In the genomic region with DNA sequence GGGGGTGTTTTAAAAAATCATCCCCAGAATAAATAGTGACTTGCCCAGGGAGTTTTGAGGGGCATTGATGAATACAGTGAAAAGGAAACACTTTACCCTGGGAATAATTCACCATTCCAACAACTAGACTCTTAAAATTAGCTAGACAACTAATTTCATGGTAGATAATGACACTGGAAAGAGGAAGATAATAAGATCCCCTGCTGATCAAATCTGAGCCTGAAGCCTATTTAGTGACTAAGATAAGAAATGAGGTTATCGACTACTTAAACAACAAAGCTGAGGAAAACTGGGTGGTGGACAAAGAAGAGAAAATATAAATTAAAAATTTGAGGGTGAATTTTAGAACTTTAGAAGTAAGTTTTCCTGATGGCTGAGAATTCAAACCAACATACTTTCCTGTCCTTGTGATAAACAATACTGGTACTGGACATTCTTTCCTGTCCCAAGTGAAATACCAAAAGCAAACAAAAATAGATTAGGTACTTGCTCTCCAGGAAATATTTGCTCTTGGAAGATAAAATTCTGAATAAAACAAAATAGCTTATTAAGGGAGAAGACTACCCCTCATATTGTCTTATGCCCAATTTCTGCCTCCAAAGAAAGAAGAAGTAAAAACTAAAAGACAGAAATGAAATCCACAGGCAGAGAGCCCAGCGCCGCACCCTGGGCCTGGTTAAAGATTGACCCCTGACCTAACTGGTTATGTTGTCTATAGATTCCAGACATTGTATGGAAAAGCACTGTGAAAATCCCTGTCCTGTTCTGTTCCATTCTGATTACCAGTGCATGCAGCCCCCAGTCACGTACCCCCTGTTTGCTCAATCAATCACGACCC, we compare ENCODE assay signal across 30 cellular contexts.
DNase-seq lines count a peak whose midpoint lies in the region; ATAC-seq, FAIRE-seq and TF ChIP-seq lines count a peak whose summit lies in the region.
"Had no signal": no experiment of that assay in that cellular context is flagged by ENCODE, and none has a peak within 500 bp of the region (broad histone marks: within the 10 kb centered on the region; RNA-seq: fewer than 3 reads in every experiment).

No MANE protein-coding gene starts in this region.

- in situ Hi-C loops in mammary epithelial cell (cut with MboI; ENCODE audit: low sequenced_read_pairs in 2 of 2), result loop anchor here (5.0 to 25.0 kb wide), 4 partner anchors 103 to 1803 kb away; partner anchors contain the start of gene OPN5 (in 1 of the 2)

- H3K4me1 ChIP-seq in mammary epithelial cell (ENCODE audit: insufficient read depth, low read length) (peaks cover 5% of the 10 kb centered on the region), endothelial cell of umbilical vein (ENCODE audit: control insufficient read depth, extremely low read depth, insufficient read depth, low read length) (no peaks in the 10 kb centered on the region), foreskin keratinocyte (no peaks in the 10 kb centered on the region)
- H3K4me1 ChIP-seq: prostate gland, thyroid gland had no signal

- no peak overlapping the region for H3K4me3 ChIP-seq in mammary epithelial cell (replicated peaks in 1 of 3; ENCODE audit: insufficient read depth in 1 of 3, low read depth in 2 of 3, low read length in 3 of 3)
- no peak overlapping the region for H3K4me3 ChIP-seq in endothelial cell of umbilical vein (replicated peaks in 1 of 3; ENCODE audit: insufficient read depth in 1 of 3, low read depth in 1 of 3, low read length in 3 of 3)
- H3K4me3 ChIP-seq: prostate gland, thyroid gland had no signal

- H3K9me1 ChIP-seq in endothelial cell of umbilical vein (replicated peaks; ENCODE audit: control insufficient read depth, extremely low read depth, insufficient read depth, low read length), result no peaks in the 10 kb centered on the region

- H3K79me2 ChIP-seq in mammary epithelial cell (ENCODE audit: insufficient read depth, low read length) (no peaks in the 10 kb centered on the region), endothelial cell of umbilical vein (ENCODE audit: control insufficient read depth, insufficient read depth, low read length) (no peaks in the 10 kb centered on the region)

- H3K4me1 Mint-ChIP-seq in MCF 10A (ENCODE audit: insufficient read depth, unreplicated experiment) (no peaks in the 10 kb centered on the region), progenitor cell of endocrine pancreas (ENCODE audit: low read depth) (peaks cover 24% of the 10 kb centered on the region)
- peaks cover 5 to 12% (median 11%) of the 10 kb centered on the region in 4 donors for H3K4me1 Mint-ChIP-seq in naive thymus-derived CD8-positive, alpha-beta T cell

- H3K9me3 Mint-ChIP-seq in MCF 10A (ENCODE audit: unreplicated experiment) (no peaks in the 10 kb centered on the region), progenitor cell of endocrine pancreas (ENCODE audit: low read depth) (peaks cover 10% of the 10 kb centered on the region)
- peaks cover 0 to 5% (median 0%) of the 10 kb centered on the region in 9 donors for H3K9me3 Mint-ChIP-seq in naive thymus-derived CD8-positive, alpha-beta T cell
- H3K9me3 Mint-ChIP-seq: activated CD4-positive, alpha-beta memory T cell treated with anti-CD3 and anti-CD28 coated beads for 36 hours; CD4-positive, CD25-positive, alpha-beta regulatory T cell had no signal

- dilution Hi-C loops in mammary epithelial cell (cut with HindIII; ENCODE audit: low sequenced_read_pairs), result no loop called here
- dilution Hi-C loops in endothelial cell of umbilical vein (cut with MboI; ENCODE audit: extremely low pct_ligation_motif_present, low sequenced_read_pairs), result no loop called here

- FAIRE-seq in endothelial cell of umbilical vein (lab: Jason Lieb, UNC), result peak; percentile 54
- FAIRE-seq: A204.1, H1 had no signal

- H3K27me3 ChIP-seq in mammary epithelial cell (ENCODE audit: insufficient read depth, low read length), result no peaks in the 10 kb centered on the region
- no peaks in the 10 kb centered on the region for H3K27me3 ChIP-seq in endothelial cell of umbilical vein (ENCODE audit: control insufficient read depth in 2 of 2, insufficient read depth in 2 of 2, low read length in 2 of 2)
- H3K27me3 ChIP-seq in foreskin keratinocyte, result no peaks in the 10 kb centered on the region
- H3K27me3 ChIP-seq: thyroid gland had no signal

- intact Hi-C loops in MCF 10A (cut with micrococcal nuclease), result no loop called here
- intact Hi-C loops in mammary epithelial cell (cut with micrococcal nuclease), result loop anchor here (10.0 kb wide), 2 partner anchors 1130 to 1780 kb away; no protein-coding TSS in a partner anchor
- intact Hi-C loops in endothelial cell of umbilical vein (cut with micrococcal nuclease), result loop anchor here (2.0 to 10.0 kb wide), 2 partner anchors 22 to 460 kb away; no protein-coding TSS in a partner anchor

- ATAC-seq in foreskin keratinocyte, result no peak
- no peak for ATAC-seq in naive thymus-derived CD8-positive, alpha-beta T cell
- ATAC-seq: activated T-cell treated with anti-CD3 and anti-CD28 coated beads, Interleukin-2, amount 50 U/mL, for 72 hours; effector memory CD8-positive, alpha-beta T cell; esophagus mucosa; sciatic nerve; stimulated activated naive CD8-positive, alpha-beta T cell treated with anti-CD3 and anti-CD28 coated beads, Interleukin-15, amount 100 ng/mL, for 72 hours had no signal

- no peaks in the 10 kb centered on the region for H3K27me3 Mint-ChIP-seq in MCF 10A (ENCODE audit: insufficient read depth, unreplicated experiment)
- no peaks in the 10 kb centered on the region for H3K27me3 Mint-ChIP-seq in progenitor cell of endocrine pancreas
- peaks cover 0 to 14% (median 3%) of the 10 kb centered on the region in 5 donors for H3K27me3 Mint-ChIP-seq in naive thymus-derived CD8-positive, alpha-beta T cell
- H3K27me3 Mint-ChIP-seq: activated CD4-positive, alpha-beta memory T cell treated with anti-CD3 and anti-CD28 coated beads for 36 hours had no signal

- H3K36me3 ChIP-seq in mammary epithelial cell (ENCODE audit: insufficient read depth, low read length), result no peaks in the 10 kb centered on the region
- H3K36me3 ChIP-seq in endothelial cell of umbilical vein (ENCODE audit: control insufficient read depth in 2 of 2, extremely low read depth in 1 of 2, insufficient read depth in 2 of 2, low read length in 2 of 2), result no peaks in the 10 kb centered on the region
- H3K36me3 ChIP-seq: prostate gland, thyroid gland had no signal

- H3K27ac ChIP-seq in mammary epithelial cell (ENCODE audit: insufficient read depth, low read depth, low read length), result no peak overlapping the region
- H3K27ac ChIP-seq in endothelial cell of umbilical vein (ENCODE audit: insufficient read depth, low read depth, low read length), result no peak overlapping the region
- H3K27ac ChIP-seq in foreskin keratinocyte, result no peak overlapping the region
- H3K27ac ChIP-seq: prostate gland had no signal

- no peaks in the 10 kb centered on the region for H4K20me1 ChIP-seq in mammary epithelial cell (ENCODE audit: insufficient read depth, low read length)
- no peaks in the 10 kb centered on the region for H4K20me1 ChIP-seq in endothelial cell of umbilical vein (replicated peaks; ENCODE audit: control insufficient read depth, extremely low read depth, insufficient read depth, low read length)

- no peak for TF ChIP-seq CTCF in MCF 10A (IDR thresholded peaks at IDR 0.05; ENCODE audit: unreplicated experiment)
- TF ChIP-seq CTCF in mammary epithelial cell (conservative IDR thresholded peaks at IDR 0.05 in 1 of 2, IDR thresholded peaks at IDR 0.05 in 1 of 2; ENCODE audit: extremely low read depth in 1 of 2, insufficient read depth in 1 of 2, low read depth in 1 of 2, low read length in 2 of 2), result no peak
- TF ChIP-seq CTCF in endothelial cell of umbilical vein (IDR thresholded peaks at IDR 0.05; ENCODE audit: extremely low read depth in 1 of 2, insufficient read depth in 1 of 2, low read depth in 1 of 2, low read length in 2 of 2), result no peak
- TF ChIP-seq CTCF in progenitor cell of endocrine pancreas (IDR thresholded peaks at IDR 0.05; ENCODE audit: unreplicated experiment), result no peak
- no peak for TF ChIP-seq CTCF in foreskin keratinocyte (conservative IDR thresholded peaks at IDR 0.05)

- H3K4me3 Mint-ChIP-seq in MCF 10A (ENCODE audit: unreplicated experiment), result no peak overlapping the region
- H3K4me3 Mint-ChIP-seq in progenitor cell of endocrine pancreas (ENCODE audit: low read depth), result peak overlapping the region; percentile 62
- H3K4me3 Mint-ChIP-seq in naive thymus-derived CD8-positive, alpha-beta T cell, result no peak overlapping the region
- H3K4me3 Mint-ChIP-seq: activated CD4-positive, alpha-beta memory T cell treated with anti-CD3 and anti-CD28 coated beads for 36 hours; activated T-cell treated with anti-CD3 and anti-CD28 coated beads, Interleukin-2, amount 50 U/mL, for 72 hours; CD4-positive, CD25-positive, alpha-beta regulatory T cell; effector memory CD8-positive, alpha-beta T cell; stimulated activated naive CD8-positive, alpha-beta T cell treated with anti-CD3 and anti-CD28 coated beads, Interleukin-15, amount 100 ng/mL, for 72 hours had no signal

- DNase-seq in MCF 10A (ENCODE audit: unreplicated experiment) (no peak), mammary epithelial cell (no peak), NCI-H748 (lab: John Stamatoyannopoulos, UW; ENCODE audit: unreplicated experiment) (peak; percentile 85), endothelial cell of umbilical vein (ENCODE audit: low read depth, low spot score) (peak; percentile 26), progenitor cell of endocrine pancreas (ENCODE audit: low spot score, unreplicated experiment) (no peak), foreskin keratinocyte (no peak), foreskin melanocyte (no peak)
- DNase-seq in naive thymus-derived CD8-positive, alpha-beta T cell, result no peak
- DNase-seq: activated CD4-positive, alpha-beta memory T cell treated with anti-CD3 and anti-CD28 coated beads for 36 hours; activated CD4-positive, CD25-positive, alpha-beta regulatory T cell treated with anti-CD3 and anti-CD28 coated beads, Interleukin-2, amount 50 U/mL, for 72 hours; activated naive CD4-positive, alpha-beta T cell treated with Interleukin-2 at 50 U/mL for 16 hours; activated T-cell treated with anti-CD3 and anti-CD28 coated beads, Interleukin-2, amount 50 U/mL, for 72 hours; CD4-positive, CD25-positive, alpha-beta regulatory T cell; central memory CD4-positive, alpha-beta T cell; DMS 273 treated with DMSO at 0.1 percent for 48 hours; effector memory CD8-positive, alpha-beta T cell; EL; KBM-7; NCI-H1105 treated with DMSO at 0.1 percent for 48 hours; NCI-H2081 treated with DMSO at 0.1 percent for 48 hours; NCI-H446; PC-3; SK-N-SH; stimulated activated naive CD8-positive, alpha-beta T cell treated with anti-CD3 and anti-CD28 coated beads, Interleukin-15, amount 100 ng/mL, for 72 hours; thyroid gland had no signal

- H3K4me2 ChIP-seq in mammary epithelial cell (ENCODE audit: insufficient read depth, low read depth, low read length) (no peak overlapping the region), endothelial cell of umbilical vein (ENCODE audit: insufficient read depth, low read length) (no peak overlapping the region)
- H3K4me2 ChIP-seq: SK-N-SH had no signal

- no peaks in the 10 kb centered on the region for H3K9me3 ChIP-seq in mammary epithelial cell (replicated peaks; ENCODE audit: insufficient read depth, low read length)
- H3K9me3 ChIP-seq in endothelial cell of umbilical vein (replicated peaks; ENCODE audit: control insufficient read depth, insufficient read depth, low read length), result no peaks in the 10 kb centered on the region
- H3K9me3 ChIP-seq: prostate gland, SK-N-SH, thyroid gland had no signal

- H3K36me3 Mint-ChIP-seq in MCF 10A (ENCODE audit: insufficient read depth, unreplicated experiment) (peaks cover 6% of the 10 kb centered on the region), progenitor cell of endocrine pancreas (ENCODE audit: insufficient read depth) (peaks cover 9% of the 10 kb centered on the region)
- peaks cover 0 to 3% (median 0%) of the 10 kb centered on the region in 3 donors for H3K36me3 Mint-ChIP-seq in naive thymus-derived CD8-positive, alpha-beta T cell
- H3K36me3 Mint-ChIP-seq: activated CD4-positive, alpha-beta memory T cell treated with anti-CD3 and anti-CD28 coated beads for 36 hours; CD4-positive, CD25-positive, alpha-beta regulatory T cell had no signal

- TF ChIP-seq POLR2A in endothelial cell of umbilical vein (IDR thresholded peaks at IDR 0.05; ENCODE audit: low read depth, low read length), result no peak

- POLR2A ChIA-PET in MCF 10A (lab: Yijun Ruan, JAX), result interaction anchor here (0.7 to 1.0 kb wide), 2 partner anchors 19 to 151 kb away, joined by 3 read pairs; no protein-coding TSS in a partner anchor
- POLR2A ChIA-PET in endothelial cell of umbilical vein (lab: Charles Lee), result no interaction called here
- POLR2A ChIA-PET in naive thymus-derived CD8-positive, alpha-beta T cell (lab: Charles Lee), result no interaction called here

- BruUV-seq in MCF 10A (replicated peaks; lab: Mats Ljungman, UMichigan) (no TSS peak), mammary epithelial cell (replicated peaks; lab: Mats Ljungman, UMichigan) (no TSS peak), endothelial cell of umbilical vein (replicated peaks; lab: Mats Ljungman, UMichigan) (no TSS peak)

- H2AFZ ChIP-seq in mammary epithelial cell (ENCODE audit: low read depth, low read length) (no peak overlapping the region), endothelial cell of umbilical vein (ENCODE audit: low read depth, low read length) (no peak overlapping the region)

- WGBS in mammary epithelial cell (ENCODE audit: low coverage, missing lambda C conversion rate), result 98% methylated on average over 4 of the region's 5 CpGs

- H3K9ac ChIP-seq in mammary epithelial cell (ENCODE audit: insufficient read depth, low read length) (no peak overlapping the region), endothelial cell of umbilical vein (replicated peaks; ENCODE audit: extremely low read depth, insufficient read depth, low read length) (peak overlapping the region; percentile 1)
- H3K9ac ChIP-seq: SK-N-SH had no signal

- CTCF ChIA-PET in MCF 10A (lab: Yijun Ruan, JAX) (interaction anchor here (1.0 to 8.5 kb wide), 6 partner anchors 13 to 147 kb away, joined by 3 to 288 read pairs (median 10); partner anchors contain the start of gene OPN5), mammary epithelial cell (lab: Charles Lee; ENCODE audit: low non-redundant PET) (interaction anchor here (0.6 kb wide), 1 partner anchor 79 kb away, joined by 8 read pairs; no protein-coding TSS in a partner anchor), endothelial cell of umbilical vein (lab: Charles Lee) (interaction anchor here (1.2 to 2.5 kb wide), 5 partner anchors 10 to 1131 kb away, joined by 3 to 11 read pairs (median 3); no protein-coding TSS in a partner anchor)

- H3K27ac Mint-ChIP-seq in MCF 10A (ENCODE audit: low read depth, unreplicated experiment) (peak overlapping the region; percentile 5), progenitor cell of endocrine pancreas (peak overlapping the region; percentile 94)
- H3K27ac Mint-ChIP-seq in naive thymus-derived CD8-positive, alpha-beta T cell, result peak overlapping the region in 1 of 10 donors; percentile 60
- H3K27ac Mint-ChIP-seq: activated CD4-positive, alpha-beta memory T cell treated with anti-CD3 and anti-CD28 coated beads for 36 hours; activated T-cell treated with anti-CD3 and anti-CD28 coated beads, Interleukin-2, amount 50 U/mL, for 72 hours; effector memory CD8-positive, alpha-beta T cell had no signal

Comparison
In these comparisons a context has a peak if more than half of its experiments do, and no peak if none do; other contexts are left out.
1. DNase-seq: peak in NCI-H748 (single experiment) and endothelial cell of umbilical vein (single experiment); none in MCF 10A (single experiment), mammary epithelial cell (single experiment), progenitor cell of endocrine pancreas (single experiment), foreskin keratinocyte (0 of 2), foreskin melanocyte (single experiment) and naive thymus-derived CD8-positive, alpha-beta T cell (0 of 10).